ENCODE assay signal across 28 cellular contexts in genomic region chr15:75729304-75730069, GRCh38. TPM values are rescaled to one million over a fixed set of nuclear protein-coding genes. Genes with fewer than 3 reads are reported as not detected.
DNase-seq lines count a peak whose midpoint lies in the region; ATAC-seq, FAIRE-seq and TF ChIP-seq lines count a peak whose summit lies in the region.
"Had no signal": no experiment of that assay in that cellular context is flagged by ENCODE, and none has a peak within 500 bp of the region (broad histone marks: within the 10 kb centered on the region; RNA-seq: fewer than 3 reads in every experiment).

No MANE protein-coding gene starts in this region.

- H3K27ac Mint-ChIP-seq in chondrocyte (ENCODE audit: unreplicated experiment): no peak overlapping the region
- H3K27ac Mint-ChIP-seq: IgD-negative memory B cell had no signal

- intact Hi-C loops in posterior vena cava (cut with DNase I): loop anchor here (5.0 to 10.0 kb wide), 3 partner anchors 42 to 75 kb away; no protein-coding TSS in a partner anchor

- H3K4me1 ChIP-seq in BE2C: peaks cover 17% of the 10 kb centered on the region
- H3K4me1 ChIP-seq: Caco-2, HAP-1 had no signal

- no peak overlapping the region for H3K27ac ChIP-seq in WERI-Rb-1
- H3K27ac ChIP-seq: BLaER1 treated with 17β-estradiol and CSF1 and Interleukin-3, amounts not matched to agents 10 nM and 100 nM; GM23248; PC-9 had no signal

- H3K4me3 ChIP-seq in BE2C (ENCODE audit: low read depth, low read length) (no peak overlapping the region), WERI-Rb-1 (ENCODE audit: low read depth, low read length) (no peak overlapping the region)
- H3K4me3 ChIP-seq: BLaER1 treated with 17β-estradiol and CSF1 and Interleukin-3, amounts not matched to agents 10 nM and 100 nM; GM12878; GM23248; HAP-1; PC-9 had no signal

- no peaks in the 10 kb centered on the region for H3K27me3 ChIP-seq in BE2C
- H3K27me3 ChIP-seq in WERI-Rb-1 (ENCODE audit: insufficient read depth, low read depth, severe bottlenecking): no peaks in the 10 kb centered on the region
- H3K27me3 ChIP-seq: BLaER1 treated with 17β-estradiol and CSF1 and Interleukin-3, amounts not matched to agents 10 nM and 100 nM had no signal

- H3K9me3 ChIP-seq in BE2C: no peaks in the 10 kb centered on the region
- no peaks in the 10 kb centered on the region for H3K9me3 ChIP-seq in WERI-Rb-1 (ENCODE audit: severe bottlenecking)
- H3K9me3 ChIP-seq: BLaER1 treated with 17β-estradiol and CSF1 and Interleukin-3, amounts not matched to agents 10 nM and 100 nM; Caco-2; HAP-1; SK-N-SH had no signal

- FAIRE-seq in GM18507 (lab: Jason Lieb, UNC): peak; percentile 26
- FAIRE-seq: GM12878 had no signal

- H3K9me3 Mint-ChIP-seq in chondrocyte (ENCODE audit: low read depth): no peaks in the 10 kb centered on the region
- H3K9me3 Mint-ChIP-seq: IgD-negative memory B cell had no signal

- peaks cover 12% of the 10 kb centered on the region for H3K4me1 Mint-ChIP-seq in chondrocyte (ENCODE audit: low read depth)

- ATAC-seq in stimulated activated naive CD8-positive, alpha-beta T cell treated with anti-CD3 and anti-CD28 coated beads, Interleukin-15, Interleukin-2, amounts not matched to agents 100 U/mL and 50 U/mL, for 24 hours: no peak
- ATAC-seq: GM12878 had no signal

- H3K36me3 ChIP-seq in BE2C (no peaks in the 10 kb centered on the region), WERI-Rb-1 (no peaks in the 10 kb centered on the region)
- H3K36me3 ChIP-seq: BLaER1 treated with 17β-estradiol and CSF1 and Interleukin-3, amounts not matched to agents 10 nM and 100 nM; HAP-1 had no signal

- DNase-seq in BE2C: peak; percentile 29
- no peak for DNase-seq in GM18507 (ENCODE audit: extremely low spot score, insufficient read length, low read depth)
- DNase-seq in chondrocyte (ENCODE audit: low spot score): peak; percentile 64
- DNase-seq in posterior vena cava (ENCODE audit: low spot score): peak; percentile 52
- no peak for DNase-seq in activated CD4-positive, alpha-beta T cell treated with anti-CD3 and anti-CD28 coated beads for 1 hour
- DNase-seq in stimulated activated naive CD8-positive, alpha-beta T cell treated with anti-CD3 and anti-CD28 coated beads, Interleukin-15, Interleukin-2, amounts not matched to agents 100 U/mL and 50 U/mL, for 24 hours: no peak
- DNase-seq in GM19240 (ENCODE audit: insufficient read length, low spot score): no peak
- DNase-seq in WERI-Rb-1: no peak
- DNase-seq: Caco-2; CD4-positive, alpha-beta memory T cell; DMS 273 treated with DMSO at 0.1 percent for 48 hours; DND-41; GM23248; Karpas-422; MV-4-11; NCI-H1417; NCI-H1694 treated with DMSO at 0.1 percent for 48 hours; NCI-H2081 treated with DMSO at 0.1 percent for 48 hours; NCI-H446 treated with DMSO at 0.1 percent for 48 hours; NCI-H69; PC-9; RPMI8226; SIG-M5; SK-N-SH had no signal

- TF ChIP-seq CTCF in BE2C (IDR thresholded peaks at IDR 0.05; ENCODE audit: low read depth, low read length): no peak
- TF ChIP-seq CTCF in chondrocyte (IDR thresholded peaks at IDR 0.05): no peak
- no peak for TF ChIP-seq CTCF in WERI-Rb-1 (IDR thresholded peaks at IDR 0.05; ENCODE audit: low read depth, low read length)

- H3K36me3 Mint-ChIP-seq in chondrocyte (ENCODE audit: low read depth): no peaks in the 10 kb centered on the region
- H3K36me3 Mint-ChIP-seq: CD4-positive, alpha-beta memory T cell; IgD-negative memory B cell had no signal

- H3K4me3 Mint-ChIP-seq in chondrocyte (ENCODE audit: unreplicated experiment): no peak overlapping the region
- H3K4me3 Mint-ChIP-seq: CD4-positive, alpha-beta memory T cell had no signal

- H3K27me3 Mint-ChIP-seq in chondrocyte (ENCODE audit: low read depth): no peaks in the 10 kb centered on the region

RNA-seq across cellular contexts. Expression of gene CSPG4, which starts 16.8 kb away (rescaled TPM):
- polyA plus RNA-seq in BE2C (2012; ENCODE audit: insufficient read depth, insufficient read length, low read depth): 5.9 TPM
- 302 to 607 TPM (median 595 TPM) in 3 replicates for total RNA-seq in chondrocyte
- 100 to 1,000 TPM in 1 of 2 donors, 10 to 100 TPM in 1; 90.4 to 134 TPM for total RNA-seq in posterior vena cava
- total RNA-seq: CD4-positive, alpha-beta memory T cell had no signal
- polyA plus RNA-seq: CD4-positive, alpha-beta memory T cell; IgD-negative memory B cell had no signal

Comparison
In these comparisons a context has a peak if more than half of its experiments do, and no peak if none do; other contexts are left out.
1. DNase-seq: peak in BE2C (single experiment), chondrocyte (single experiment) and posterior vena cava (single experiment); none in GM18507 (single experiment), activated CD4-positive, alpha-beta T cell treated with anti-CD3 and anti-CD28 coated beads for 1 hour (single experiment), stimulated activated naive CD8-positive, alpha-beta T cell treated with anti-CD3 and anti-CD28 coated beads, Interleukin-15, Interleukin-2, amounts not matched to agents 100 U/mL and 50 U/mL, for 24 hours (single experiment), GM19240 (single experiment) and WERI-Rb-1 (single experiment).